ENCODE assay signal across 8 cellular contexts in genomic region chr7:75642810-75643486, GRCh38.
DNase-seq lines count a peak whose midpoint lies in the region; ATAC-seq and TF ChIP-seq lines count a peak whose summit lies in the region.

No MANE protein-coding gene starts in this region.

- peaks cover 5% of the 10 kb centered on the region for H3K4me1 Mint-ChIP-seq in T-helper 2 cell treated with Interferon-gamma antibody and Interleukin-4, amounts not matched to agents 5 μg/mL and 100 μg/mL, for 36 hours (ENCODE audit: low read depth)

- H3K27ac Mint-ChIP-seq in T-helper 2 cell treated with Interferon-gamma antibody and Interleukin-4, amounts not matched to agents 5 μg/mL and 100 μg/mL, for 36 hours = no peak overlapping the region

- no peak overlapping the region for H3K4me3 ChIP-seq in Jurkat, Clone E6-1 (ENCODE audit: low read length)

- H3K4me3 Mint-ChIP-seq in T-helper 2 cell treated with Interferon-gamma antibody and Interleukin-4, amounts not matched to agents 5 μg/mL and 100 μg/mL, for 36 hours = no peak overlapping the region

- TF ChIP-seq CTCF in GM12801 (IDR thresholded peaks at IDR 0.05; ENCODE audit: extremely low read depth, insufficient read length) = peak; percentile 87

- ATAC-seq in GM21529 (IDR thresholded peaks at IDR 0.05; ENCODE audit: unreplicated experiment) (no peak), GM21528 (IDR thresholded peaks at IDR 0.05; ENCODE audit: low FRiP score, unreplicated experiment) (no peak)

- H3K36me3 Mint-ChIP-seq in T-helper 2 cell treated with Interferon-gamma antibody and Interleukin-4, amounts not matched to agents 5 μg/mL and 100 μg/mL, for 36 hours (ENCODE audit: low read depth) = no peaks in the 10 kb centered on the region

- H3K9me3 Mint-ChIP-seq in T-helper 2 cell treated with Interferon-gamma antibody and Interleukin-4, amounts not matched to agents 5 μg/mL and 100 μg/mL, for 36 hours = peaks cover 6% of the 10 kb centered on the region

- DNase-seq in Jurkat, Clone E6-1 (ENCODE audit: low read depth, low spot score) = peak; percentile 72
- peak; percentile 51 for DNase-seq in T-helper 2 cell treated with Interferon-gamma antibody and Interleukin-4, amounts not matched to agents 5 μg/mL and 100 μg/mL, for 36 hours (ENCODE audit: low spot score)
- DNase-seq in astrocyte of the hippocampus (ENCODE audit: low read depth, low spot score) (peak; percentile 78), kidney glomerular epithelial cell (lab: John Stamatoyannopoulos, UW) (peak; percentile 32)
- peak; percentile 22 to 58 (median 31) for DNase-seq in stimulated activated CD4-positive, alpha-beta T cell treated with anti-CD3 and anti-CD28 coated beads, TNF-alpha, amount 100 ng/mL, for 24 hours (ENCODE audit: low read depth in 3 of 3)

- H3K27me3 Mint-ChIP-seq in T-helper 2 cell treated with Interferon-gamma antibody and Interleukin-4, amounts not matched to agents 5 μg/mL and 100 μg/mL, for 36 hours (ENCODE audit: low read depth) = peaks cover 4% of the 10 kb centered on the region
